ENCODE assay signal across 1 cellular context in the genomic region with DNA sequence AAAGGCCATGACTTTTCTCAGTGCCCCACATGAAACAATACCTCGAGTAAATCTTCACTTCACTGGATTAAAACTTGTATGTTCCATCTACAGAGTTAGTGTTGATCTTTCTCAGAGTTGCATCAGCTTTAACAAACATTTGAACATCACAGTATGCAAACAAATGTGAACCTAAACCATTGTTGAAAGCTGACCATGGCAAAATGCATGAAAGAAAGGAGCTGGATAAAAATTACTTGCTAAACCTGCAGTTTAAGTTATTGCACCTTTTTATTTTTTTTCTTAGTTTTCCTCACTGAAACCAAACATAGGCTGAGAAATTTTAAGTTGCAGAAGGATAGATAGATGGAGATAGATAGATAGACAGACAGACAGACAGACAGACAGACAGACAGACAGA.
TF ChIP-seq lines count a peak whose summit lies in the region.

No MANE protein-coding gene starts in this region.

TF ChIP-seq in HepG2, 621 proteins besides CTCF, POLR2A, EP300 and RAD21 (continued from another document and continues in another):
- TF ChIP-seq, protein P1, sequence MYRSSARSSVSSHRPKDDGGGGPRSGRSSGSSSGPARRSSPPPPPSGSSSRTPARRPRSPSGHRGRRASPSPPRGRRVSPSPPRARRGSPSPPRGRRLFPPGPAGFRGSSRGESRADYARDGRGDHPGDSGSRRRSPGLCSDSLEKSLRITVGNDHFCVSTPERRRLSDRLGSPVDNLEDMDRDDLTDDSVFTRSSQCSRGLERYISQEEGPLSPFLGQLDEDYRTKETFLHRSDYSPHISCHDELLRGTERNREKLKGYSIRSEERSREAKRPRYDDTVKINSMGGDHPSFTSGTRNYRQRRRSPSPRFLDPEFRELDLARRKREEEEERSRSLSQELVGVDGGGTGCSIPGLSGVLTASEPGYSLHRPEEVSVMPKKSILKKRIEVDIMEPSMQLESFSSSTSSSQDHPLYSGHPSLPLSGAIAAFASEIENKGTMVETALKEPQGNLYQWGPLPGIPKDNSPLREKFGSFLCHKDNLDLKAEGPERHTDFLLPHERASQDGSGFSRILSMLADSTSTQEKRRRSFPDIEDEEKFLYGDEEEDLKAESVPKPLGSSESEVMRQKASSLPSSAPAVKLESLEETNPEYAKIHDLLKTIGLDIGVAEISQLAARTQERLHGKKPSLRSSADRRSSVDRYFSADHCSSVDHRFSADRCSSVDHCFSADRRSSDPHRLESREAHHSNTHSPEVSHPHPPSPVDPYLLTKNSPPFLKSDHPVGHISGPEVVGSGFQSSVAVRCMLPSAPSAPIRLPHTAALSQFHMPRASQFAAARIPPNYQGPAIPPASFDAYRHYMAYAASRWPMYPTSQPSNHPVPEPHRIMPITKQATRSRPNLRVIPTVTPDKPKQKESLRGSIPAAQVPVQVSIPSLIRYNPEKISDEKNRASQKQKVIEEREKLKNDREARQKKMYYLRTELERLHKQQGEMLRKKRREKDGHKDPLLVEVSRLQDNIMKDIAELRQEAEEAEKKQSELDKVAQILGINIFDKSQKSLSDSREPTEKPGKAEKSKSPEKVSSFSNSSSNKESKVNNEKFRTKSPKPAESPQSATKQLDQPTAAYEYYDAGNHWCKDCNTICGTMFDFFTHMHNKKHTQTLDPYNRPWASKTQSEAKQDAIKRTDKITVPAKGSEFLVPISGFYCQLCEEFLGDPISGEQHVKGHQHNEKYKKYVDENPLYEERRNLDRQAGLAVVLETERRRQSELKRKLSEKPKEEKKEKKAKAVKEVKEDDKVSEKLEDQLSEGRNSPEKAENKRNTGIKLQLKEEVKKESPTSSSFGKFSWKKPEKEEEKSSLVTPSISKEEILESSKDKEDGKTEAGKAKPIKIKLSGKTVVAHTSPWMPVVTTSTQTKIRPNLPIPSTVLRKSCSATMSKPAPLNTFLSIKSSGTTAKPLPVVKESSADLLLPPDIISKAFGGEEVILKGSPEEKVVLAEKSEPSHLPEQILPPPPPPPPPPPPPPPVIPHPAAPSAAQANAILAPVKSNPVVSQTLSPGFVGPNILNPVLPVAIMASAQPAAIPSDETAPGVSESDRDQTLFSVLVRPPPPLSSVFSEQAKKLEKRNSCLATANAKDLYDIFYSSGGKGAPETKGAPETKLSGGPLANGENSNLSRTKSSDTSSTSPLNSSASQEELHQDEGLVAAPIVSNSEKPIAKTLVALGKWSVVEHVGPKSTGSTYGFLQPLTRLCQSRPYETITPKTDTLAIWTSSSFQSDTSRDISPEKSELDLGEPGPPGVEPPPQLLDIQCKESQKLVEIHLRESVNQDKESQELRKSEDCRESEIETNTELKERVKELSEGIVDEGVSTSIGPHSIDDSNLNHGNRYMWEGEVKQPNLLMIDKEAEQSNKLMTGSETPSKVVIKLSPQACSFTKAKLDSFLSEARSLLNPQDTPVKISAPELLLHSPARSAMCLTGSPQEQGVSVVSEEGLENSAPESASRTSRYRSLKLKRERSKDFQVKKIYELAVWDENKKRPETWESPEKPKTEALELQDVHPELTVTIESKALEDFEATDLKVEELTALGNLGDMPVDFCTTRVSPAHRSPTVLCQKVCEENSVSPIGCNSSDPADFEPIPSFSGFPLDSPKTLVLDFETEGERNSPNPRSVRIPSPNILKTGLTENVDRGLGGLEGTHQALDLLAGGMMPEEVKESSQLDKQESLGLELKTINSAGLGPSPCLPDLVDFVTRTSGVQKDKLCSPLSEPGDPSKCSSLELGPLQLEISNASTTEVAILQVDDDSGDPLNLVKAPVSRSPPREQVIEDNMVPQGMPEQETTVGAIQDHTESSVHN (CRISPR knock-in tag; IDR thresholded peaks at IDR 0.05) = no peak
- TF ChIP-seq HDAC1 (CRISPR knock-in tag; IDR thresholded peaks at IDR 0.05) (peak; percentile 80), NFE2L1 (CRISPR knock-in tag; IDR thresholded peaks at IDR 0.05; ENCODE audit: borderline replicate concordance) (no peak), SIN3A (IDR thresholded peaks at IDR 0.05; ENCODE audit: borderline replicate concordance, low read depth, low read length) (no peak), ZNF7 (CRISPR knock-in tag; IDR thresholded peaks at IDR 0.05) (no peak), ZNF547 (CRISPR knock-in tag; IDR thresholded peaks at IDR 0.05) (no peak), ARNTL (CRISPR knock-in tag; IDR thresholded peaks at IDR 0.05) (0 out of 2 replicates have a peak, but pooled peaks have one; percentile 40), ZNF335 (CRISPR knock-in tag; IDR thresholded peaks at IDR 0.05) (no peak), ELF1 (CRISPR knock-in tag; IDR thresholded peaks at IDR 0.05) (no peak), PRMT3 (CRISPR knock-in tag; IDR thresholded peaks at IDR 0.05; ENCODE audit: borderline replicate concordance, low read depth) (no peak), RFX1 (IDR thresholded peaks at IDR 0.05) (no peak), YEATS4 (CRISPR knock-in tag; IDR thresholded peaks at IDR 0.05; ENCODE audit: borderline replicate concordance) (peak; percentile 48; the same call in 1 of the 2 replicates), REXO4 (CRISPR knock-in tag; IDR thresholded peaks at IDR 0.05; ENCODE audit: borderline replicate concordance) (no peak), CHD4 (IDR thresholded peaks at IDR 0.05; ENCODE audit: borderline replicate concordance, low read length) (peak; percentile 92; the same call in 1 of the 2 replicates), RXRB (CRISPR knock-in tag; IDR thresholded peaks at IDR 0.05; ENCODE audit: borderline replicate concordance) (peak; percentile 89), IKZF1 (IDR thresholded peaks at IDR 0.05) (no peak), EHMT2 (IDR thresholded peaks at IDR 0.05; ENCODE audit: borderline replicate concordance, low read depth, low read length) (no peak; the same call in 1 of the 2 replicates), ZNF703 (CRISPR knock-in tag; IDR thresholded peaks at IDR 0.05; ENCODE audit: borderline replicate concordance) (no peak), ZNF20 (CRISPR knock-in tag; IDR thresholded peaks at IDR 0.05) (no peak), ZNF251 (CRISPR knock-in tag; IDR thresholded peaks at IDR 0.05) (no peak), HCFC1 (IDR thresholded peaks at IDR 0.05; ENCODE audit: low read depth, low read length) (no peak), ZNF790 (CRISPR knock-in tag; IDR thresholded peaks at IDR 0.05; ENCODE audit: borderline replicate concordance) (no peak), MXD4 (CRISPR knock-in tag; IDR thresholded peaks at IDR 0.05) (peak; percentile 36; the same call in 1 of the 2 replicates)
- TF ChIP-seq, protein P2, sequence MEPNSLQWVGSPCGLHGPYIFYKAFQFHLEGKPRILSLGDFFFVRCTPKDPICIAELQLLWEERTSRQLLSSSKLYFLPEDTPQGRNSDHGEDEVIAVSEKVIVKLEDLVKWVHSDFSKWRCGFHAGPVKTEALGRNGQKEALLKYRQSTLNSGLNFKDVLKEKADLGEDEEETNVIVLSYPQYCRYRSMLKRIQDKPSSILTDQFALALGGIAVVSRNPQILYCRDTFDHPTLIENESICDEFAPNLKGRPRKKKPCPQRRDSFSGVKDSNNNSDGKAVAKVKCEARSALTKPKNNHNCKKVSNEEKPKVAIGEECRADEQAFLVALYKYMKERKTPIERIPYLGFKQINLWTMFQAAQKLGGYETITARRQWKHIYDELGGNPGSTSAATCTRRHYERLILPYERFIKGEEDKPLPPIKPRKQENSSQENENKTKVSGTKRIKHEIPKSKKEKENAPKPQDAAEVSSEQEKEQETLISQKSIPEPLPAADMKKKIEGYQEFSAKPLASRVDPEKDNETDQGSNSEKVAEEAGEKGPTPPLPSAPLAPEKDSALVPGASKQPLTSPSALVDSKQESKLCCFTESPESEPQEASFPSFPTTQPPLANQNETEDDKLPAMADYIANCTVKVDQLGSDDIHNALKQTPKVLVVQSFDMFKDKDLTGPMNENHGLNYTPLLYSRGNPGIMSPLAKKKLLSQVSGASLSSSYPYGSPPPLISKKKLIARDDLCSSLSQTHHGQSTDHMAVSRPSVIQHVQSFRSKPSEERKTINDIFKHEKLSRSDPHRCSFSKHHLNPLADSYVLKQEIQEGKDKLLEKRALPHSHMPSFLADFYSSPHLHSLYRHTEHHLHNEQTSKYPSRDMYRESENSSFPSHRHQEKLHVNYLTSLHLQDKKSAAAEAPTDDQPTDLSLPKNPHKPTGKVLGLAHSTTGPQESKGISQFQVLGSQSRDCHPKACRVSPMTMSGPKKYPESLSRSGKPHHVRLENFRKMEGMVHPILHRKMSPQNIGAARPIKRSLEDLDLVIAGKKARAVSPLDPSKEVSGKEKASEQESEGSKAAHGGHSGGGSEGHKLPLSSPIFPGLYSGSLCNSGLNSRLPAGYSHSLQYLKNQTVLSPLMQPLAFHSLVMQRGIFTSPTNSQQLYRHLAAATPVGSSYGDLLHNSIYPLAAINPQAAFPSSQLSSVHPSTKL (CRISPR knock-in tag; IDR thresholded peaks at IDR 0.05) = peak; percentile 99
- TF ChIP-seq, protein P3, sequence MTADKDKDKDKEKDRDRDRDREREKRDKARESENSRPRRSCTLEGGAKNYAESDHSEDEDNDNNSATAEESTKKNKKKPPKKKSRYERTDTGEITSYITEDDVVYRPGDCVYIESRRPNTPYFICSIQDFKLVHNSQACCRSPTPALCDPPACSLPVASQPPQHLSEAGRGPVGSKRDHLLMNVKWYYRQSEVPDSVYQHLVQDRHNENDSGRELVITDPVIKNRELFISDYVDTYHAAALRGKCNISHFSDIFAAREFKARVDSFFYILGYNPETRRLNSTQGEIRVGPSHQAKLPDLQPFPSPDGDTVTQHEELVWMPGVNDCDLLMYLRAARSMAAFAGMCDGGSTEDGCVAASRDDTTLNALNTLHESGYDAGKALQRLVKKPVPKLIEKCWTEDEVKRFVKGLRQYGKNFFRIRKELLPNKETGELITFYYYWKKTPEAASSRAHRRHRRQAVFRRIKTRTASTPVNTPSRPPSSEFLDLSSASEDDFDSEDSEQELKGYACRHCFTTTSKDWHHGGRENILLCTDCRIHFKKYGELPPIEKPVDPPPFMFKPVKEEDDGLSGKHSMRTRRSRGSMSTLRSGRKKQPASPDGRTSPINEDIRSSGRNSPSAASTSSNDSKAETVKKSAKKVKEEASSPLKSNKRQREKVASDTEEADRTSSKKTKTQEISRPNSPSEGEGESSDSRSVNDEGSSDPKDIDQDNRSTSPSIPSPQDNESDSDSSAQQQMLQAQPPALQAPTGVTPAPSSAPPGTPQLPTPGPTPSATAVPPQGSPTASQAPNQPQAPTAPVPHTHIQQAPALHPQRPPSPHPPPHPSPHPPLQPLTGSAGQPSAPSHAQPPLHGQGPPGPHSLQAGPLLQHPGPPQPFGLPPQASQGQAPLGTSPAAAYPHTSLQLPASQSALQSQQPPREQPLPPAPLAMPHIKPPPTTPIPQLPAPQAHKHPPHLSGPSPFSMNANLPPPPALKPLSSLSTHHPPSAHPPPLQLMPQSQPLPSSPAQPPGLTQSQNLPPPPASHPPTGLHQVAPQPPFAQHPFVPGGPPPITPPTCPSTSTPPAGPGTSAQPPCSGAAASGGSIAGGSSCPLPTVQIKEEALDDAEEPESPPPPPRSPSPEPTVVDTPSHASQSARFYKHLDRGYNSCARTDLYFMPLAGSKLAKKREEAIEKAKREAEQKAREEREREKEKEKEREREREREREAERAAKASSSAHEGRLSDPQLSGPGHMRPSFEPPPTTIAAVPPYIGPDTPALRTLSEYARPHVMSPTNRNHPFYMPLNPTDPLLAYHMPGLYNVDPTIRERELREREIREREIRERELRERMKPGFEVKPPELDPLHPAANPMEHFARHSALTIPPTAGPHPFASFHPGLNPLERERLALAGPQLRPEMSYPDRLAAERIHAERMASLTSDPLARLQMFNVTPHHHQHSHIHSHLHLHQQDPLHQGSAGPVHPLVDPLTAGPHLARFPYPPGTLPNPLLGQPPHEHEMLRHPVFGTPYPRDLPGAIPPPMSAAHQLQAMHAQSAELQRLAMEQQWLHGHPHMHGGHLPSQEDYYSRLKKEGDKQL (CRISPR knock-in tag; IDR thresholded peaks at IDR 0.05; ENCODE audit: low read depth) = peak; percentile 85
- TF ChIP-seq, protein P4, sequence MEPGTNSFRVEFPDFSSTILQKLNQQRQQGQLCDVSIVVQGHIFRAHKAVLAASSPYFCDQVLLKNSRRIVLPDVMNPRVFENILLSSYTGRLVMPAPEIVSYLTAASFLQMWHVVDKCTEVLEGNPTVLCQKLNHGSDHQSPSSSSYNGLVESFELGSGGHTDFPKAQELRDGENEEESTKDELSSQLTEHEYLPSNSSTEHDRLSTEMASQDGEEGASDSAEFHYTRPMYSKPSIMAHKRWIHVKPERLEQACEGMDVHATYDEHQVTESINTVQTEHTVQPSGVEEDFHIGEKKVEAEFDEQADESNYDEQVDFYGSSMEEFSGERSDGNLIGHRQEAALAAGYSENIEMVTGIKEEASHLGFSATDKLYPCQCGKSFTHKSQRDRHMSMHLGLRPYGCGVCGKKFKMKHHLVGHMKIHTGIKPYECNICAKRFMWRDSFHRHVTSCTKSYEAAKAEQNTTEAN (CRISPR knock-in tag; conservative IDR thresholded peaks at IDR 0.05) = peak; percentile 72; the same call in 1 of the 2 replicates
- TF ChIP-seq, protein P5, sequence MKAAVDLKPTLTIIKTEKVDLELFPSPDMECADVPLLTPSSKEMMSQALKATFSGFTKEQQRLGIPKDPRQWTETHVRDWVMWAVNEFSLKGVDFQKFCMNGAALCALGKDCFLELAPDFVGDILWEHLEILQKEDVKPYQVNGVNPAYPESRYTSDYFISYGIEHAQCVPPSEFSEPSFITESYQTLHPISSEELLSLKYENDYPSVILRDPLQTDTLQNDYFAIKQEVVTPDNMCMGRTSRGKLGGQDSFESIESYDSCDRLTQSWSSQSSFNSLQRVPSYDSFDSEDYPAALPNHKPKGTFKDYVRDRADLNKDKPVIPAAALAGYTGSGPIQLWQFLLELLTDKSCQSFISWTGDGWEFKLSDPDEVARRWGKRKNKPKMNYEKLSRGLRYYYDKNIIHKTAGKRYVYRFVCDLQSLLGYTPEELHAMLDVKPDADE (CRISPR knock-in tag; IDR thresholded peaks at IDR 0.05) = no peak
- TF ChIP-seq, protein P6, sequence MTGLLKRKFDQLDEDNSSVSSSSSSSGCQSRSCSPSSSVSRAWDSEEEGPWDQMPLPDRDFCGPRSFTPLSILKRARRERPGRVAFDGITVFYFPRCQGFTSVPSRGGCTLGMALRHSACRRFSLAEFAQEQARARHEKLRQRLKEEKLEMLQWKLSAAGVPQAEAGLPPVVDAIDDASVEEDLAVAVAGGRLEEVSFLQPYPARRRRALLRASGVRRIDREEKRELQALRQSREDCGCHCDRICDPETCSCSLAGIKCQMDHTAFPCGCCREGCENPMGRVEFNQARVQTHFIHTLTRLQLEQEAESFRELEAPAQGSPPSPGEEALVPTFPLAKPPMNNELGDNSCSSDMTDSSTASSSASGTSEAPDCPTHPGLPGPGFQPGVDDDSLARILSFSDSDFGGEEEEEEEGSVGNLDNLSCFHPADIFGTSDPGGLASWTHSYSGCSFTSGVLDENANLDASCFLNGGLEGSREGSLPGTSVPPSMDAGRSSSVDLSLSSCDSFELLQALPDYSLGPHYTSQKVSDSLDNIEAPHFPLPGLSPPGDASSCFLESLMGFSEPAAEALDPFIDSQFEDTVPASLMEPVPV (CRISPR knock-in tag; IDR thresholded peaks at IDR 0.05) = no peak
- TF ChIP-seq, protein P7, sequence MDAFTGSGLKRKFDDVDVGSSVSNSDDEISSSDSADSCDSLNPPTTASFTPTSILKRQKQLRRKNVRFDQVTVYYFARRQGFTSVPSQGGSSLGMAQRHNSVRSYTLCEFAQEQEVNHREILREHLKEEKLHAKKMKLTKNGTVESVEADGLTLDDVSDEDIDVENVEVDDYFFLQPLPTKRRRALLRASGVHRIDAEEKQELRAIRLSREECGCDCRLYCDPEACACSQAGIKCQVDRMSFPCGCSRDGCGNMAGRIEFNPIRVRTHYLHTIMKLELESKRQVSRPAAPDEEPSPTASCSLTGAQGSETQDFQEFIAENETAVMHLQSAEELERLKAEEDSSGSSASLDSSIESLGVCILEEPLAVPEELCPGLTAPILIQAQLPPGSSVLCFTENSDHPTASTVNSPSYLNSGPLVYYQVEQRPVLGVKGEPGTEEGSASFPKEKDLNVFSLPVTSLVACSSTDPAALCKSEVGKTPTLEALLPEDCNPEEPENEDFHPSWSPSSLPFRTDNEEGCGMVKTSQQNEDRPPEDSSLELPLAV (CRISPR knock-in tag; conservative IDR thresholded peaks at IDR 0.05; ENCODE audit: low read depth) = no peak
